Comparison of ENCODE assay signal across 25 cellular contexts in the genomic region with DNA sequence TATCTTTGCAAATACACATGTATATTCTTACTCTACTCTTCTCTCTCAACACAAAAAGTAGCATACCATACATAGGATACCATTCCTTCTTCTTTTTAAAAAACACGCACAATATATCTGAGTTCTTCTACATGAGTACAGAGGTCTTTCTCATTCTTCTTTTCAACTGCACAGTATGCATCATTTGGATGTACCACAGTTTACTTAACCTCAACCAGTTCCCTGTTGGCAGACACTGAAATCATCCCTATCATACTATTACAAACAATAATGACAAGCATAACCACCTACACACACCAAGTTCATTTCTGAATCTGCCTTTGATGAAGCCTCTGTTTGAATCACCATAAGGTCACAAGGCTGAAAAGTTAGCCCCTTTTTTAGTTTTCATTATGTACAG.
"Had no signal": no experiment of that assay in that cellular context is flagged by ENCODE, and none has a peak within 500 bp of the region (broad histone marks: within the 10 kb centered on the region; RNA-seq: fewer than 3 reads in every experiment).

No MANE protein-coding gene starts in this region.

- H3K4me3 ChIP-seq: coronary artery, gastrocnemius medialis, heart right ventricle, hepatocyte had no signal

- H3K4me1 Mint-ChIP-seq: activated B cell treated with CpG ODN at 0.5 μM for 24 hours; activated CD4-positive, alpha-beta memory T cell treated with anti-CD3 and anti-CD28 coated beads, Interleukin-2, amount 10 ng/mL, durations not matched to agents 7 days and 5 days; activated CD4-positive, alpha-beta T cell treated with anti-CD3 and anti-CD28 coated beads, Interleukin-2, amount 10 ng/mL, durations not matched to agents 24 days and 14 days; activated naive CD4-positive, alpha-beta T cell treated with anti-CD3 and anti-CD28 coated beads, Interleukin-2, amount 10 ng/mL, durations not matched to agents 7 days and 5 days; activated naive CD8-positive, alpha-beta T cell treated with anti-CD3 and anti-CD28 coated beads, Interleukin-2, amount 10 ng/mL, durations not matched to agents 7 days and 5 days; central memory CD8-positive, alpha-beta T cell had no signal

- H3K27ac ChIP-seq: brain microvascular endothelial cell, coronary artery, gastrocnemius medialis, heart right ventricle, hepatocyte, WERI-Rb-1 had no signal

- H3K9me3 Mint-ChIP-seq: activated B cell treated with CpG ODN at 0.5 μM for 24 hours; activated CD4-positive, alpha-beta memory T cell treated with anti-CD3 and anti-CD28 coated beads, Interleukin-2, amount 10 ng/mL, durations not matched to agents 7 days and 5 days; activated CD4-positive, alpha-beta T cell treated with anti-CD3 and anti-CD28 coated beads, Interleukin-2, amount 10 ng/mL, durations not matched to agents 24 days and 14 days; activated naive CD4-positive, alpha-beta T cell treated with anti-CD3 and anti-CD28 coated beads, Interleukin-2, amount 10 ng/mL, durations not matched to agents 7 days and 5 days; activated naive CD4-positive, alpha-beta T cell treated with anti-CD3 and anti-CD28 coated beads, Interleukin-2, amount 50 U/mL, for 72 hours; activated naive CD8-positive, alpha-beta T cell treated with anti-CD3 and anti-CD28 coated beads, Interleukin-2, amount 10 ng/mL, durations not matched to agents 7 days and 5 days; activated T-cell treated with anti-CD3 and anti-CD28 coated beads, Interleukin-2, amount 50 U/mL, for 24 hours; activated T-helper 1 cell treated with anti-CD3 and anti-CD28 coated beads, Interleukin-12 subunit alpha, Interleukin-12 subunit beta, Interleukin-2, Interleukin-4 antibody, amounts not matched to agents 30 ng/mL and 10 ng/mL and 1 ng/mL, durations not matched to agents 14 hours and 24 hours and 36 hours; central memory CD8-positive, alpha-beta T cell; dendritic cell treated with granulocyte-macrophage colony-stimulating factor and Interleukin-4, amounts not matched to agents 40 ng/mL and 50 ng/mL, for 4 days; effector memory CD8-positive, alpha-beta T cell had no signal

- H3K4me3 Mint-ChIP-seq: activated B cell treated with CpG ODN at 0.5 μM for 24 hours; activated CD4-positive, alpha-beta memory T cell treated with anti-CD3 and anti-CD28 coated beads, Interleukin-2, amount 10 ng/mL, durations not matched to agents 7 days and 5 days; activated CD4-positive, alpha-beta T cell treated with anti-CD3 and anti-CD28 coated beads, Interleukin-2, amount 10 ng/mL, durations not matched to agents 24 days and 14 days; activated naive CD4-positive, alpha-beta T cell treated with anti-CD3 and anti-CD28 coated beads, Interleukin-2, amount 10 ng/mL, durations not matched to agents 7 days and 5 days; activated naive CD8-positive, alpha-beta T cell treated with anti-CD3 and anti-CD28 coated beads, Interleukin-2, amount 10 ng/mL, durations not matched to agents 7 days and 5 days; activated T-cell treated with anti-CD3 and anti-CD28 coated beads, Interleukin-2, amount 50 U/mL, for 24 hours; activated T-helper 1 cell treated with anti-CD3 and anti-CD28 coated beads, Interleukin-12 subunit alpha, Interleukin-12 subunit beta, Interleukin-2, Interleukin-4 antibody, amounts not matched to agents 30 ng/mL and 10 ng/mL and 1 ng/mL, durations not matched to agents 14 hours and 24 hours and 36 hours; central memory CD8-positive, alpha-beta T cell; dendritic cell treated with granulocyte-macrophage colony-stimulating factor and Interleukin-4, amounts not matched to agents 40 ng/mL and 50 ng/mL, for 4 days; effector memory CD8-positive, alpha-beta T cell had no signal

- H3K36me3 ChIP-seq: brain microvascular endothelial cell, gastrocnemius medialis, WERI-Rb-1 had no signal

- DNase-seq: activated B cell treated with CpG ODN at 0.5 μM for 24 hours; activated CD4-positive, alpha-beta memory T cell treated with anti-CD3 and anti-CD28 coated beads, Interleukin-2, amount 10 ng/mL, durations not matched to agents 7 days and 5 days; activated CD4-positive, alpha-beta T cell treated with anti-CD3 and anti-CD28 coated beads, Interleukin-2, amount 10 ng/mL, durations not matched to agents 24 days and 14 days; activated CD8-positive, alpha-beta memory T cell treated with anti-CD3 and anti-CD28 coated beads, Interleukin-2, amount 50 U/mL, for 48 hours; activated gamma-delta T cell; activated naive CD4-positive, alpha-beta T cell; activated naive CD4-positive, alpha-beta T cell treated with anti-CD3 and anti-CD28 coated beads, Interleukin-2, amount 10 ng/mL, durations not matched to agents 7 days and 5 days; activated naive CD8-positive, alpha-beta T cell treated with anti-CD3 and anti-CD28 coated beads, Interleukin-2, amount 10 ng/mL, durations not matched to agents 7 days and 5 days; activated T-cell treated with anti-CD3 and anti-CD28 coated beads for 4 hours; activated T-cell treated with anti-CD3 and anti-CD28 coated beads, Interleukin-2, amount 50 U/mL, for 24 hours; brain microvascular endothelial cell; effector CD4-positive, alpha-beta T cell; effector memory CD8-positive, alpha-beta T cell; foreskin fibroblast; gastrocnemius medialis; glutamatergic neuron; heart right ventricle; T-helper 2 cell; WERI-Rb-1 had no signal

- H3K9me3 ChIP-seq: gastrocnemius medialis, heart right ventricle had no signal

- H3K27ac Mint-ChIP-seq: activated B cell treated with CpG ODN at 0.5 μM for 24 hours; activated CD4-positive, alpha-beta memory T cell treated with anti-CD3 and anti-CD28 coated beads, Interleukin-2, amount 10 ng/mL, durations not matched to agents 7 days and 5 days; activated CD4-positive, alpha-beta T cell treated with anti-CD3 and anti-CD28 coated beads, Interleukin-2, amount 10 ng/mL, durations not matched to agents 24 days and 14 days; activated naive CD4-positive, alpha-beta T cell treated with anti-CD3 and anti-CD28 coated beads, Interleukin-2, amount 10 ng/mL, durations not matched to agents 7 days and 5 days; activated naive CD4-positive, alpha-beta T cell treated with anti-CD3 and anti-CD28 coated beads, Interleukin-2, amount 50 U/mL, for 72 hours; activated naive CD8-positive, alpha-beta T cell treated with anti-CD3 and anti-CD28 coated beads, Interleukin-2, amount 10 ng/mL, durations not matched to agents 7 days and 5 days; activated T-cell treated with anti-CD3 and anti-CD28 coated beads, Interleukin-2, amount 50 U/mL, for 24 hours; activated T-helper 1 cell treated with anti-CD3 and anti-CD28 coated beads, Interleukin-12 subunit alpha, Interleukin-12 subunit beta, Interleukin-2, Interleukin-4 antibody, amounts not matched to agents 30 ng/mL and 10 ng/mL and 1 ng/mL, durations not matched to agents 14 hours and 24 hours and 36 hours; dendritic cell treated with granulocyte-macrophage colony-stimulating factor and Interleukin-4, amounts not matched to agents 40 ng/mL and 50 ng/mL, for 4 days; effector memory CD8-positive, alpha-beta T cell had no signal

- H3K27me3 ChIP-seq: brain microvascular endothelial cell, gastrocnemius medialis, heart right ventricle, hepatocyte had no signal

- H3K4me1 ChIP-seq: gastrocnemius medialis had no signal

- H3K27me3 Mint-ChIP-seq: activated B cell treated with CpG ODN at 0.5 μM for 24 hours; activated CD4-positive, alpha-beta memory T cell treated with anti-CD3 and anti-CD28 coated beads, Interleukin-2, amount 10 ng/mL, durations not matched to agents 7 days and 5 days; activated CD4-positive, alpha-beta T cell treated with anti-CD3 and anti-CD28 coated beads, Interleukin-2, amount 10 ng/mL, durations not matched to agents 24 days and 14 days; activated naive CD8-positive, alpha-beta T cell treated with anti-CD3 and anti-CD28 coated beads, Interleukin-2, amount 10 ng/mL, durations not matched to agents 7 days and 5 days; activated T-cell treated with anti-CD3 and anti-CD28 coated beads, Interleukin-2, amount 50 U/mL, for 24 hours; central memory CD8-positive, alpha-beta T cell; dendritic cell treated with granulocyte-macrophage colony-stimulating factor and Interleukin-4, amounts not matched to agents 40 ng/mL and 50 ng/mL, for 4 days; effector memory CD8-positive, alpha-beta T cell had no signal

- ATAC-seq: effector memory CD8-positive, alpha-beta T cell; gastrocnemius medialis; heart right ventricle had no signal

- H3K36me3 Mint-ChIP-seq: activated naive CD4-positive, alpha-beta T cell treated with anti-CD3 and anti-CD28 coated beads, Interleukin-2, amount 10 ng/mL, durations not matched to agents 7 days and 5 days; activated naive CD4-positive, alpha-beta T cell treated with anti-CD3 and anti-CD28 coated beads, Interleukin-2, amount 50 U/mL, for 72 hours had no signal
